ENCODE assay signal across 30 cellular contexts in genomic region chr16:58658796-58659211, GRCh38. TPM values are rescaled to one million over a fixed set of nuclear protein-coding genes. Genes with fewer than 3 reads are reported as not detected.
DNase-seq lines count a peak whose midpoint lies in the region; ATAC-seq and TF ChIP-seq lines count a peak whose summit lies in the region.
"Had no signal": no experiment of that assay in that cellular context is flagged by ENCODE, and none has a peak within 500 bp of the region (broad histone marks: within the 10 kb centered on the region; RNA-seq: fewer than 3 reads in every experiment).

No MANE protein-coding gene starts in this region.

- peaks cover 4% of the 10 kb centered on the region; the same call in 1 of the 2 replicates for H3K4me1 ChIP-seq in GM23248 (ENCODE audit: insufficient read depth)
- H3K4me1 ChIP-seq in Karpas-422 (ENCODE audit: low read length) = no peaks in the 10 kb centered on the region
- no peaks in the 10 kb centered on the region for H3K4me1 ChIP-seq in ovary (ENCODE audit: insufficient read depth)
- H3K4me1 ChIP-seq: left ventricle myocardium inferior, stomach, tibial nerve had no signal

- H3K9me3 ChIP-seq in GM23248 (ENCODE audit: low read depth) (no peaks in the 10 kb centered on the region), Karpas-422 (ENCODE audit: low read length) (no peaks in the 10 kb centered on the region), ovary (no peaks in the 10 kb centered on the region)
- H3K9me3 ChIP-seq: left ventricle myocardium inferior, stomach, tibial nerve had no signal

- DNase-seq in GM23248 (peak; percentile 20), M059J (ENCODE audit: low read depth) (peak; percentile 64), SKM-1 treated with dmso at 0.1 percent for 144 hours (lab: John Stamatoyannopoulos, UW; ENCODE audit: unreplicated experiment) (peak; percentile 74), fibroblast of peridontal ligament (ENCODE audit: extremely low read depth) (peak; percentile 73), Karpas-422 (no peak), ovary (no peak)
- DNase-seq in activated CD4-positive, CD25-positive, alpha-beta regulatory T cell treated with anti-CD3 and anti-CD28 coated beads, Interleukin-2, amount 50 U/mL, for 72 hours = no peak
- DNase-seq: activated CD4-positive, CD25-positive, alpha-beta regulatory T cell; activated CD8-positive, alpha-beta T cell treated with anti-CD3 and anti-CD28 coated beads for 36 hours; activated gamma-delta T cell treated with Interleukin-2 at 50 U/mL for 16 hours; amniotic stem cell; CD8-positive, alpha-beta memory T cell; DMS153; foreskin melanocyte; immature natural killer cell; left ventricle myocardium inferior; MM.1S; naive thymus-derived CD8-positive, alpha-beta T cell; NCI-H187 treated with DMSO at 0.1 percent for 48 hours; NCI-H2227 treated with DMSO at 0.1 percent for 48 hours; NCI-H748 treated with DMSO at 0.1 percent for 48 hours; retina; stomach; T-helper 9 cell had no signal

- H3K4me2 ChIP-seq in GM23248 (ENCODE audit: unreplicated experiment) (no peak overlapping the region), Karpas-422 (ENCODE audit: low read depth, low read length, poor library complexity, severe bottlenecking) (no peak overlapping the region)
- H3K4me2 ChIP-seq: hepatocyte had no signal

- WGBS in GM23248 (ENCODE audit: low coverage in 1 of 2, low lambda C conversion rate in 2 of 2, missing lambda C conversion rate in 2 of 2), 2 experiments = 51 to 54% methylated on average over 3 of the region's 3 CpGs
- 66 to 81% (median 77%) methylated on average over 3 of the region's 3 CpGs for WGBS in ovary, 3 donors

- H3K9ac ChIP-seq in GM23248 = no peak overlapping the region
- no peak overlapping the region for H3K9ac ChIP-seq in Karpas-422 (ENCODE audit: low read length)

- intact Hi-C loops in ovary (cut with DNase I) = loop anchor here in 1 of 4 donors (10.0 kb wide), 1 partner anchor 324 kb away; no protein-coding TSS in a partner anchor

- TF ChIP-seq POLR2A in ovary (IDR thresholded peaks at IDR 0.05) = no peak

- TF ChIP-seq CTCF in ovary (IDR thresholded peaks at IDR 0.05) = no peak

- no peaks in the 10 kb centered on the region for H3K79me2 ChIP-seq in GM23248 (ENCODE audit: insufficient read depth)
- H3K79me2 ChIP-seq in Karpas-422 (ENCODE audit: low read length) = no peaks in the 10 kb centered on the region
- H3K79me2 ChIP-seq: hepatocyte had no signal

- ATAC-seq in GM18907 (IDR thresholded peaks at IDR 0.05; ENCODE audit: unreplicated experiment) = no peak
- ATAC-seq: activated CD8-positive, alpha-beta T cell treated with anti-CD3 and anti-CD28 coated beads for 36 hours; naive thymus-derived CD8-positive, alpha-beta T cell; Panc1; SK-N-SH treated with all-trans-retinoic acid at 6 μM for 48 hours had no signal

- in situ Hi-C loops in GM23248 (cut with MboI) = loop anchor here (25.0 kb wide), 1 partner anchor 322 kb away; no protein-coding TSS in a partner anchor

- H3K27ac ChIP-seq in GM23248 (no peak overlapping the region), Karpas-422 (ENCODE audit: low read length) (no peak overlapping the region), ovary (no peak overlapping the region)
- H3K27ac ChIP-seq: cardiac muscle cell, hepatocyte, left ventricle myocardium inferior, stomach, tibial nerve had no signal

- H3F3A ChIP-seq in GM23248 (ENCODE audit: insufficient read depth) = no peaks in the 10 kb centered on the region

- H3K27me3 ChIP-seq in GM23248 (replicated peaks; ENCODE audit: insufficient read depth) = no peaks in the 10 kb centered on the region
- H3K27me3 ChIP-seq in Karpas-422 (ENCODE audit: low read length) = no peaks in the 10 kb centered on the region
- H3K27me3 ChIP-seq in ovary = no peaks in the 10 kb centered on the region
- H3K27me3 ChIP-seq: cardiac muscle cell, hepatocyte, stomach, tibial nerve had no signal

- H3K4me3 ChIP-seq in GM23248 (no peak overlapping the region), Karpas-422 (ENCODE audit: low read length) (no peak overlapping the region), ovary (no peak overlapping the region)
- H3K4me3 ChIP-seq: cardiac muscle cell, hepatocyte, left ventricle myocardium inferior, stomach, tibial nerve had no signal

- no peaks in the 10 kb centered on the region for H3K9me2 ChIP-seq in GM23248 (ENCODE audit: insufficient read depth)
- H3K9me2 ChIP-seq in Karpas-422 (replicated peaks; ENCODE audit: insufficient read depth, low read length) = no peaks in the 10 kb centered on the region

- no peak overlapping the region for H2AFZ ChIP-seq in GM23248
- no peak overlapping the region for H2AFZ ChIP-seq in Karpas-422 (ENCODE audit: low read length)
- H2AFZ ChIP-seq: hepatocyte had no signal

- TF ChIP-seq EP300 in ovary (IDR thresholded peaks at IDR 0.05) = no peak

- no peaks in the 10 kb centered on the region for H3K36me3 ChIP-seq in GM23248 (ENCODE audit: low read depth)
- H3K36me3 ChIP-seq in Karpas-422 (ENCODE audit: insufficient read depth, low read length) = no peaks in the 10 kb centered on the region
- no peaks in the 10 kb centered on the region for H3K36me3 ChIP-seq in ovary
- H3K36me3 ChIP-seq: cardiac muscle cell, left ventricle myocardium inferior, stomach, tibial nerve had no signal

- H4K20me1 ChIP-seq in GM23248 (ENCODE audit: insufficient read depth) (no peaks in the 10 kb centered on the region), Karpas-422 (ENCODE audit: insufficient read depth, low read depth, low read length) (no peaks in the 10 kb centered on the region)

RNA-seq across cellular contexts. Expression of gene SLC38A7, which starts 25.8 kb away (rescaled TPM):
- 16.1 and 21.2 TPM in 2 replicates for total RNA-seq in GM23248 (2014; rRNA removed; shearing (Covaris generic))
- polyA plus RNA-seq in GM23248 (2016; fragmentation: Nextera tagmentation; extraction: Ambion mirVana) (19.2 and 20.2 TPM in 2 replicates), ovary (10 to 100 TPM in 1 of 2 donors, 1 to 10 TPM in 1; 5.4 to 10.5 TPM)
- total RNA-seq in M059J (2014; rRNA removed; shearing (Covaris generic)) = 12.9 and 14.8 TPM in 2 replicates
- total RNA-seq in Karpas-422 (2014; rRNA removed; shearing (Covaris generic); ENCODE audit: low replicate concordance) = 6.4 and 6.7 TPM in 2 replicates
- 10 to 100 TPM in 3 of 7 donors, 1 to 10 TPM in 4; 3.3 to 14.6 (median 9.7) TPM for total RNA-seq in ovary

RNA-seq across cellular contexts. Expression of gene CNOT1, which starts 29.2 kb away (rescaled TPM):
- total RNA-seq in GM23248 (2014; rRNA removed; shearing (Covaris generic)) = 82.8 and 93.1 TPM in 2 replicates
- polyA plus RNA-seq in GM23248 (2016; fragmentation: Nextera tagmentation; extraction: Ambion mirVana) = 35.5 and 35.6 TPM in 2 replicates
- total RNA-seq in M059J (2014; rRNA removed; shearing (Covaris generic)) = 68.8 and 122 TPM in 2 replicates
- total RNA-seq in Karpas-422 (2014; rRNA removed; shearing (Covaris generic); ENCODE audit: low replicate concordance) = 145 and 299 TPM in 2 replicates
- total RNA-seq in ovary = 100 to 1,000 TPM in 5 of 7 donors, 10 to 100 TPM in 2; 64.7 to 145 (median 126) TPM
- 100 to 1,000 TPM in 1 of 2 donors, 10 to 100 TPM in 1; 63.8 to 105 TPM for polyA plus RNA-seq in ovary

Comparison
In these comparisons a context has a peak if more than half of its experiments do, and no peak if none do; other contexts are left out.
1. DNase-seq: peak in GM23248 (single experiment), M059J (single experiment), SKM-1 treated with dmso at 0.1 percent for 144 hours (single experiment) and fibroblast of peridontal ligament (single experiment); none in Karpas-422 (single experiment), ovary (0 of 5) and activated CD4-positive, CD25-positive, alpha-beta regulatory T cell treated with anti-CD3 and anti-CD28 coated beads, Interleukin-2, amount 50 U/mL, for 72 hours (single experiment).